10 cellular contexts compared by ENCODE assay signal in genomic region chr2:1855150-1855549, GRCh38.
A peak's percentile ranks its signal among the peaks of the same experiment; 100 is the strongest.
DNase-seq lines count a peak whose midpoint lies in the region; ATAC-seq and TF ChIP-seq lines count a peak whose summit lies in the region.
"Had no signal": no experiment of that assay in that cellular context is flagged by ENCODE, and none has a peak within 500 bp of the region (broad histone marks: within the 10 kb centered on the region; RNA-seq: fewer than 3 reads in every experiment).

No MANE protein-coding gene starts in this region.

- DNase-seq in COR-L47 (lab: John Stamatoyannopoulos, UW) (peak; percentile 64), NCI-H187 treated with DMSO at 0.1 percent for 48 hours (lab: John Stamatoyannopoulos, UW) (peak; percentile 83), middle frontal gyrus (ENCODE audit: extremely low spot score, low spot score) (peak; percentile 39), GM20000 (ENCODE audit: low spot score) (no peak), NOMO-1 treated with DMSO at 0.1 percent for 48 hours (lab: John Stamatoyannopoulos, UW; ENCODE audit: unreplicated experiment) (no peak)
- DNase-seq in stimulated activated CD4-positive, alpha-beta T cell treated with anti-CD3 and anti-CD28 coated beads, Interleukin-2, amount 100 ng/mL, for 24 hours, result no peak

- H3K4me1 Mint-ChIP-seq in brain, result peaks cover 38% of the 10 kb centered on the region
- H3K4me1 Mint-ChIP-seq: IgD-negative memory B cell had no signal

- peaks cover 4% of the 10 kb centered on the region for H3K27me3 Mint-ChIP-seq in brain

- H3K4me3 Mint-ChIP-seq in brain, result peak overlapping the region; percentile 82 to 92 (median 89)
- H3K4me3 Mint-ChIP-seq: dendritic cell treated with granulocyte-macrophage colony-stimulating factor and Interleukin-4, amounts not matched to agents 40 ng/mL and 50 ng/mL, for 4 days; IgD-negative memory B cell had no signal

- no peaks in the 10 kb centered on the region for H3K9me3 Mint-ChIP-seq in brain
- H3K9me3 Mint-ChIP-seq: dendritic cell treated with granulocyte-macrophage colony-stimulating factor and Interleukin-4, amounts not matched to agents 40 ng/mL and 50 ng/mL, for 4 days had no signal

- peaks cover 4% of the 10 kb centered on the region for H3K36me3 Mint-ChIP-seq in brain
- H3K36me3 Mint-ChIP-seq: IgD-negative memory B cell had no signal

- H3K27ac Mint-ChIP-seq in brain, result peak overlapping the region; percentile 78 to 98 (median 96)
- H3K27ac Mint-ChIP-seq: dendritic cell treated with granulocyte-macrophage colony-stimulating factor and Interleukin-4, amounts not matched to agents 40 ng/mL and 50 ng/mL, for 4 days; IgD-negative memory B cell had no signal

- TF ChIP-seq CTCF in brain (conservative IDR thresholded peaks at IDR 0.05) (peak; percentile 40 to 43), GM20000 (IDR thresholded peaks at IDR 0.05; ENCODE audit: extremely low read depth, missing control alignments) (no peak)

- ATAC-seq in HG03565 (IDR thresholded peaks at IDR 0.05; ENCODE audit: unreplicated experiment), result no peak

Comparison
In these comparisons a context has a peak if more than half of its experiments do, and no peak if none do; other contexts are left out.
1. DNase-seq: peak in COR-L47 (single experiment), NCI-H187 treated with DMSO at 0.1 percent for 48 hours (single experiment) and middle frontal gyrus (single experiment); none in GM20000 (single experiment), stimulated activated CD4-positive, alpha-beta T cell treated with anti-CD3 and anti-CD28 coated beads, Interleukin-2, amount 100 ng/mL, for 24 hours (0 of 2) and NOMO-1 treated with DMSO at 0.1 percent for 48 hours (single experiment).